18 cellular contexts compared by ENCODE assay signal in genomic region chr5:132110930-132111329, GRCh38. TPM values are rescaled to one million over a fixed set of nuclear protein-coding genes. Genes with fewer than 3 reads are reported as not detected.
DNase-seq lines count a peak whose midpoint lies in the region; ATAC-seq and TF ChIP-seq lines count a peak whose summit lies in the region.
"Had no signal": no experiment of that assay in that cellular context is flagged by ENCODE, and none has a peak within 500 bp of the region (broad histone marks: within the 10 kb centered on the region; RNA-seq: fewer than 3 reads in every experiment).

No MANE protein-coding gene starts in this region.

- H3K4me3 Mint-ChIP-seq in GM23338, result no peak overlapping the region
- H3K4me3 Mint-ChIP-seq in HFFc6, result no peak overlapping the region

- H3K27ac Mint-ChIP-seq in GM23338, result no peak overlapping the region
- H3K27ac Mint-ChIP-seq in HFFc6, result no peak overlapping the region

- no peaks in the 10 kb centered on the region for H3K4me1 Mint-ChIP-seq in GM23338
- no peaks in the 10 kb centered on the region for H3K4me1 Mint-ChIP-seq in HFFc6 (ENCODE audit: low read depth)

- H3K36me3 ChIP-seq in GM23338 (ENCODE audit: insufficient read depth), result no peaks in the 10 kb centered on the region
- H3K36me3 ChIP-seq: adrenal gland, stomach, upper lobe of right lung, WERI-Rb-1 had no signal

- H3K36me3 Mint-ChIP-seq in GM23338 (ENCODE audit: low read depth) (no peaks in the 10 kb centered on the region), HFFc6 (ENCODE audit: low read depth) (no peaks in the 10 kb centered on the region)

- H3K27me3 Mint-ChIP-seq in GM23338 (ENCODE audit: insufficient read depth, low read depth, poor library complexity) (no peaks in the 10 kb centered on the region), HFFc6 (ENCODE audit: insufficient read depth) (no peaks in the 10 kb centered on the region)

- no peaks in the 10 kb centered on the region for H3K27me3 ChIP-seq in GM23338 (ENCODE audit: insufficient read depth)
- H3K27me3 ChIP-seq: adrenal gland, stomach, upper lobe of right lung had no signal

- H3K9me2 ChIP-seq in GM23338 (ENCODE audit: insufficient read depth), result 0 out of 2 replicates have a peak, but pooled peaks cover 7% of the 10 kb centered on the region

- ATAC-seq in GM18520 (IDR thresholded peaks at IDR 0.05; ENCODE audit: unreplicated experiment) (no peak), GM23338 (no peak)
- ATAC-seq: left lobe of liver, upper lobe of right lung had no signal

- no peak overlapping the region for H3K4me3 ChIP-seq in GM23338
- H3K4me3 ChIP-seq: adrenal gland, stomach, upper lobe of right lung had no signal

- no peak overlapping the region for H3K4me2 ChIP-seq in GM23338

- H3F3A ChIP-seq in GM23338 (replicated peaks; ENCODE audit: low read depth), result no peaks in the 10 kb centered on the region

- peak; percentile 54 for DNase-seq in stimulated activated CD4-positive, alpha-beta T cell treated with anti-CD3 and anti-CD28 coated beads, Interleukin-15, amount 100 ng/mL, for 24 hours
- DNase-seq in stimulated activated CD4-positive, alpha-beta T cell treated with anti-CD3 and anti-CD28 coated beads, Interleukin-2, amount 100 ng/mL, for 48 hours, result no peak
- peak; percentile 57 to 62 for DNase-seq in activated T-cell treated with anti-CD3 and anti-CD28 coated beads, Interleukin-2, amount 50 U/mL, for 48 hours
- DNase-seq in iris pigment epithelial cell (ENCODE audit: low read depth), result peak; percentile 28
- no peak for DNase-seq in GM23338 (ENCODE audit: low spot score)
- no peak for DNase-seq in HFFc6
- DNase-seq: adrenal gland, Kasumi-1, NCI-H1105 treated with DMSO at 0.1 percent for 48 hours, NCI-H524, stomach, upper lobe of right lung, WERI-Rb-1 had no signal

- TF ChIP-seq CTCF in GM23338 (conservative IDR thresholded peaks at IDR 0.05; ENCODE audit: low read depth in 2 of 2), result no peak
- TF ChIP-seq CTCF in HFFc6 (IDR thresholded peaks at IDR 0.05), result no peak

- H3K4me1 ChIP-seq in GM23338 (ENCODE audit: insufficient read depth), result no peaks in the 10 kb centered on the region
- H3K4me1 ChIP-seq: adrenal gland, stomach, upper lobe of right lung had no signal

- no peaks in the 10 kb centered on the region for H3K79me2 ChIP-seq in GM23338 (replicated peaks; ENCODE audit: insufficient read depth)

- H2AFZ ChIP-seq in GM23338, result no peak overlapping the region

- H3K9me3 Mint-ChIP-seq in GM23338 (no peaks in the 10 kb centered on the region; the same call in 2 of the 3 replicates), HFFc6 (peaks cover 7% of the 10 kb centered on the region; the same call in 1 of the 2 replicates)

- H3K27ac ChIP-seq in GM23338 (ENCODE audit: low read depth), result no peak overlapping the region
- H3K27ac ChIP-seq: adrenal gland, stomach, upper lobe of right lung, WERI-Rb-1 had no signal

- H4K20me1 ChIP-seq in GM23338 (replicated peaks; ENCODE audit: insufficient read depth), result no peaks in the 10 kb centered on the region

TF ChIP-seq in GM23338, 12 proteins besides CTCF, POLR2A, EP300 and RAD21 (continues in another document):
- no peak for TF ChIP-seq EZH2phosphoT487 (IDR thresholded peaks at IDR 0.05; ENCODE audit: unreplicated experiment)
- TF ChIP-seq ZNF462 (CRISPR knock-in tag; IDR thresholded peaks at IDR 0.05), result no peak
- TF ChIP-seq, protein P1, sequence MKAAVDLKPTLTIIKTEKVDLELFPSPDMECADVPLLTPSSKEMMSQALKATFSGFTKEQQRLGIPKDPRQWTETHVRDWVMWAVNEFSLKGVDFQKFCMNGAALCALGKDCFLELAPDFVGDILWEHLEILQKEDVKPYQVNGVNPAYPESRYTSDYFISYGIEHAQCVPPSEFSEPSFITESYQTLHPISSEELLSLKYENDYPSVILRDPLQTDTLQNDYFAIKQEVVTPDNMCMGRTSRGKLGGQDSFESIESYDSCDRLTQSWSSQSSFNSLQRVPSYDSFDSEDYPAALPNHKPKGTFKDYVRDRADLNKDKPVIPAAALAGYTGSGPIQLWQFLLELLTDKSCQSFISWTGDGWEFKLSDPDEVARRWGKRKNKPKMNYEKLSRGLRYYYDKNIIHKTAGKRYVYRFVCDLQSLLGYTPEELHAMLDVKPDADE (IDR thresholded peaks at IDR 0.05), result no peak
- TF ChIP-seq POLR2AphosphoS5 (IDR thresholded peaks at IDR 0.05; ENCODE audit: low read depth), result no peak
- no peak for TF ChIP-seq ZNF114 (CRISPR knock-in tag; IDR thresholded peaks at IDR 0.05)
- TF ChIP-seq JUNB (IDR thresholded peaks at IDR 0.05; ENCODE audit: unreplicated experiment), result no peak

RNA-seq across cellular contexts. Expression of gene CSF2, which starts 37.3 kb away (rescaled TPM):
- not detected in 2 replicates for total RNA-seq in GM23338 (2014; rRNA removed; shearing (Covaris generic))
- not detected in 2 replicates for polyA plus RNA-seq in GM23338 (2016; fragmentation: Nextera tagmentation; extraction: Ambion mirVana)
- under 1 TPM in 1 of 6 experiments, not detected in 5; 0.21 TPM for total RNA-seq in HFFc6 (2021; fragmentation: NEBNext Ultra II Directional; extraction: Animal tissue kit (Norgen Biotek cat#: 25700))
- total RNA-seq: cardiac septum, left lobe of liver, stomach had no signal
- polyA plus RNA-seq: adrenal gland, stomach had no signal

RNA-seq across cellular contexts. Expression of gene IL3, which starts 50.5 kb away (rescaled TPM):
- not detected in 2 replicates for total RNA-seq in GM23338 (2014; rRNA removed; shearing (Covaris generic))
- polyA plus RNA-seq in GM23338 (2016; fragmentation: Nextera tagmentation; extraction: Ambion mirVana), result not detected in 2 replicates
- total RNA-seq in HFFc6 (2021; fragmentation: NEBNext Ultra II Directional; extraction: Animal tissue kit (Norgen Biotek cat#: 25700)), result not detected
- total RNA-seq: adrenal gland, cardiac septum, left lobe of liver, renal cortical epithelial cell, stomach, upper lobe of right lung had no signal
- polyA plus RNA-seq: adrenal gland, esophagus, stomach had no signal

Comparison
In these comparisons a context has a peak if more than half of its experiments do, and no peak if none do; other contexts are left out.
1. DNase-seq: peak in stimulated activated CD4-positive, alpha-beta T cell treated with anti-CD3 and anti-CD28 coated beads, Interleukin-15, amount 100 ng/mL, for 24 hours (single experiment), activated T-cell treated with anti-CD3 and anti-CD28 coated beads, Interleukin-2, amount 50 U/mL, for 48 hours (2 of 2) and iris pigment epithelial cell (single experiment); none in stimulated activated CD4-positive, alpha-beta T cell treated with anti-CD3 and anti-CD28 coated beads, Interleukin-2, amount 100 ng/mL, for 48 hours (0 of 2), GM23338 (single experiment) and HFFc6 (single experiment).